In the genomic region with DNA sequence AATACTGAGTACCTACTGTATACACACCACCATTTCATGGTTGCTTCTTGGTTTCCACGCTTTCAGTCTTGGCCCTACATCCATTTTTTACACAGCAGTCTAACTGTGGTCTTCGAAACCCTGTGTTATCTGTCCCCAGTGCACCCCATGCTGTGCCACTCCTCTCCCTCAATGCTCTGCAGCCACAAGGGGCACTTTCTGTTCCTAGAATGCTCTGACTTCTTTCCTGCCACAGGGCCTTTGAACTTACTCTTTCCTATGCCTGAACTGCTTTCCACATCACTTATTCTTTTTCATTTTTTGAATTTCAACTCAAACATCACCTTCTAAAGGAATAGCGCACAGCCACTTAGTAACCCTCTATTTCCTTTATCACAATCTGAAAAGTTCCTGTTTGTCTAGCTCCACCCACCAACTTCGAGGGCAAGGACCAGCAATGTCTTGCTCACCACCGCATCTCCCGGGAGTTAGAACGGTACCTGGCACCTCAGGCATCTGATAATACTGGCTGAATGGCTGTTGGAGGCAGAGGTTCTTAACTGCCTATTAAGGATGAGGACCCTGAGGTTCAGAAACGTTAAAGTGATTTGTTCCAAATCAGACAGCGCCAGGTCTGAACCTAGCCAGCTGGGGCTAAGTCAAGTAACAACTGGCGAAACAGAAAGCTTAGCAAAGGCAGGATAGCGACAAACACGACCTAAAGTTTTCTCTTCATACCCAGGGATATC, we compare ENCODE assay signal across 8 cellular contexts. TPM values are rescaled to one million over a fixed set of nuclear protein-coding genes. Genes with fewer than 3 reads are reported as not detected.
DNase-seq lines count a peak whose midpoint lies in the region; ATAC-seq, FAIRE-seq and TF ChIP-seq lines count a peak whose summit lies in the region.

No MANE protein-coding gene starts in this region.

- no peak for FAIRE-seq in kidney (lab: Jason Lieb, UNC)

- no peaks in the 10 kb centered on the region for H3K27me3 ChIP-seq in PC-9 (ENCODE audit: insufficient read depth, low read depth)

- peak overlapping the region; percentile 97 for H2AFZ ChIP-seq in PC-9

- CTCF ChIA-PET in PC-9 (lab: Charles Lee), result interaction anchor here (1.1 kb wide), 1 partner anchor 426 kb away, joined by 4 read pairs; no protein-coding TSS in a partner anchor

- TSS peak; percentile 49 for BruUV-seq in PC-9 (replicated peaks; lab: Mats Ljungman, UMichigan)

- peak overlapping the region; percentile 95 for H3K27ac Mint-ChIP-seq in activated naive CD8-positive, alpha-beta T cell treated with anti-CD3 and anti-CD28 coated beads for 36 hours

- DNase-seq in AG08396 (ENCODE audit: low spot score) (peak; percentile 27), PC-9 (peak; percentile 31 to 60), kidney (no peak), DMS114 treated with DMSO at 0.1 percent for 48 hours (lab: John Stamatoyannopoulos, UW; ENCODE audit: unreplicated experiment) (no peak)
- DNase-seq in activated naive CD8-positive, alpha-beta T cell treated with anti-CD3 and anti-CD28 coated beads for 36 hours, result peak; percentile 36
- peak; percentile 42 for DNase-seq in stimulated activated CD4-positive, alpha-beta T cell treated with anti-CD3 and anti-CD28 coated beads, Interleukin-4, amount 100 ng/mL, for 1 hour

- peak overlapping the region; percentile 63 for H3K4me3 ChIP-seq in PC-9
- H3K4me3 ChIP-seq in kidney (ENCODE audit: low read length in 2 of 2), result peak overlapping the region; percentile 70 to 95

- peak overlapping the region; percentile 86 for H3K4me2 ChIP-seq in PC-9

- no peaks in the 10 kb centered on the region for H3K27me3 Mint-ChIP-seq in activated naive CD8-positive, alpha-beta T cell treated with anti-CD3 and anti-CD28 coated beads for 36 hours

- H3K36me3 ChIP-seq in PC-9 (ENCODE audit: low read depth) (peaks cover 22% of the 10 kb centered on the region; the same call in 1 of the 2 replicates), kidney (ENCODE audit: control insufficient read depth in 1 of 2, insufficient read depth in 2 of 2, low read length in 2 of 2) (no peaks in the 10 kb centered on the region)

- H3K27ac ChIP-seq in PC-9 (peak overlapping the region; percentile 58), kidney (ENCODE audit: low read depth in 2 of 2, low read length in 2 of 2) (peak overlapping the region in 1 of 2 donors; percentile 9)

- H3K9me3 Mint-ChIP-seq in activated naive CD8-positive, alpha-beta T cell treated with anti-CD3 and anti-CD28 coated beads for 36 hours, result no peaks in the 10 kb centered on the region

- H3K9me2 ChIP-seq in PC-9 (ENCODE audit: insufficient read depth), result no peaks in the 10 kb centered on the region

- POLR2A ChIA-PET in PC-9 (lab: Charles Lee; ENCODE audit: unreplicated experiment), result interaction anchor here (0.5 to 0.7 kb wide), 6 partner anchors 10 to 144 kb away, joined by 3 to 7 read pairs (median 6); a partner anchor contains a TSS

- peak overlapping the region; percentile 1 to 79 for H3K9ac ChIP-seq in kidney (ENCODE audit: low read length in 2 of 2)

- peaks cover 7% of the 10 kb centered on the region for H3F3A ChIP-seq in PC-9 (ENCODE audit: insufficient read depth, low read depth)

- H3K9me3 ChIP-seq in PC-9 (ENCODE audit: insufficient read depth, low read depth), result no peaks in the 10 kb centered on the region
- H3K9me3 ChIP-seq in kidney (ENCODE audit: control insufficient read depth in 1 of 2, low read length in 2 of 2), result no peaks in the 10 kb centered on the region

- H3K4me1 Mint-ChIP-seq in activated naive CD8-positive, alpha-beta T cell treated with anti-CD3 and anti-CD28 coated beads for 36 hours, result peaks cover 35% of the 10 kb centered on the region

- H3K4me1 ChIP-seq in PC-9 (replicated peaks; ENCODE audit: insufficient read depth) (peaks cover 21% of the 10 kb centered on the region), kidney (ENCODE audit: control insufficient read depth in 1 of 2, insufficient read depth in 1 of 2, low read depth in 1 of 2, low read length in 2 of 2) (peaks cover 4 to 6% of the 10 kb centered on the region in 2 donors)

- no peak; the same call in 1 of the 2 replicates for TF ChIP-seq CTCF in PC-9 (conservative IDR thresholded peaks at IDR 0.05)
- TF ChIP-seq CTCF in kidney (IDR thresholded peaks at IDR 0.05; ENCODE audit: borderline replicate concordance, extremely low read depth, insufficient read depth), result no peak

- peaks cover 48% of the 10 kb centered on the region for H3K79me2 ChIP-seq in PC-9 (ENCODE audit: low read depth)

- peaks cover 45% of the 10 kb centered on the region for H3K36me3 Mint-ChIP-seq in activated naive CD8-positive, alpha-beta T cell treated with anti-CD3 and anti-CD28 coated beads for 36 hours

- H3K4me3 Mint-ChIP-seq in activated naive CD8-positive, alpha-beta T cell treated with anti-CD3 and anti-CD28 coated beads for 36 hours, result peak overlapping the region; percentile 91

- ATAC-seq in GM18868 (IDR thresholded peaks at IDR 0.05; ENCODE audit: unreplicated experiment), result peak; percentile 21
- ATAC-seq in HG03066 (IDR thresholded peaks at IDR 0.05; ENCODE audit: low read depth, unreplicated experiment), result peak; percentile 14

- H4K20me1 ChIP-seq in PC-9 (ENCODE audit: insufficient read depth), result no peaks in the 10 kb centered on the region

- intact Hi-C loops in PC-9 (cut with micrococcal nuclease; ENCODE audit: unreplicated experiment), result loop anchor here (1.0 to 2.0 kb wide), 2 partner anchors 49 to 278 kb away; a partner anchor contains a TSS
- intact Hi-C loops in kidney (cut with DNase I), result no loop called here

RNA-seq across cellular contexts. Expression of a gene that starts 0.6 kb away (rescaled TPM):
- total RNA-seq in PC-9 (2021) (63.4 and 67.5 TPM in 2 replicates), kidney (34.1 TPM)
- 10 to 100 TPM; 40.2 to 48.8 TPM for total RNA-seq in activated naive CD8-positive, alpha-beta T cell treated with anti-CD3 and anti-CD28 coated beads for 36 hours
- polyA plus RNA-seq in kidney (ENCODE audit: insufficient read depth, low read depth, low replicate concordance), result 49.7 TPM

RNA-seq across cellular contexts. Expression of a gene that starts 49.6 kb away (rescaled TPM):
- total RNA-seq in PC-9 (2021) (16.1 and 16.5 TPM in 2 replicates), kidney (7.9 TPM)
- 1 to 10 TPM; 3.3 to 4.0 TPM for total RNA-seq in activated naive CD8-positive, alpha-beta T cell treated with anti-CD3 and anti-CD28 coated beads for 36 hours
- 6.0 TPM for polyA plus RNA-seq in kidney (ENCODE audit: insufficient read depth, low read depth, low replicate concordance)

RNA-seq across cellular contexts. Expression of a gene that starts 49.9 kb away (rescaled TPM):
- total RNA-seq in PC-9 (2021) (12.8 and 13.5 TPM in 2 replicates), kidney (7.7 TPM)
- 1 to 10 TPM; 3.5 to 4.2 TPM for total RNA-seq in activated naive CD8-positive, alpha-beta T cell treated with anti-CD3 and anti-CD28 coated beads for 36 hours
- polyA plus RNA-seq in kidney (ENCODE audit: insufficient read depth, low read depth, low replicate concordance), result 4.0 TPM

RNA-seq across cellular contexts. Expression of a gene that starts 59.2 kb away (rescaled TPM):
- total RNA-seq in PC-9 (2021), result 380 and 394 TPM in 2 replicates
- total RNA-seq in activated naive CD8-positive, alpha-beta T cell treated with anti-CD3 and anti-CD28 coated beads for 36 hours, result 100 to 1,000 TPM; 196 to 211 TPM
- total RNA-seq in kidney, result 166 TPM
- 457 TPM for polyA plus RNA-seq in kidney (ENCODE audit: insufficient read depth, low read depth, low replicate concordance)

Comparison
In these comparisons a context has a peak if more than half of its experiments do, and no peak if none do; other contexts are left out.
1. DNase-seq: peak in AG08396 (single experiment), PC-9 (2 of 2), activated naive CD8-positive, alpha-beta T cell treated with anti-CD3 and anti-CD28 coated beads for 36 hours (single experiment) and stimulated activated CD4-positive, alpha-beta T cell treated with anti-CD3 and anti-CD28 coated beads, Interleukin-4, amount 100 ng/mL, for 1 hour (single experiment); none in kidney (single experiment) and DMS114 treated with DMSO at 0.1 percent for 48 hours (single experiment).